ENCODE assay signal across 8 cellular contexts in the genomic region with DNA sequence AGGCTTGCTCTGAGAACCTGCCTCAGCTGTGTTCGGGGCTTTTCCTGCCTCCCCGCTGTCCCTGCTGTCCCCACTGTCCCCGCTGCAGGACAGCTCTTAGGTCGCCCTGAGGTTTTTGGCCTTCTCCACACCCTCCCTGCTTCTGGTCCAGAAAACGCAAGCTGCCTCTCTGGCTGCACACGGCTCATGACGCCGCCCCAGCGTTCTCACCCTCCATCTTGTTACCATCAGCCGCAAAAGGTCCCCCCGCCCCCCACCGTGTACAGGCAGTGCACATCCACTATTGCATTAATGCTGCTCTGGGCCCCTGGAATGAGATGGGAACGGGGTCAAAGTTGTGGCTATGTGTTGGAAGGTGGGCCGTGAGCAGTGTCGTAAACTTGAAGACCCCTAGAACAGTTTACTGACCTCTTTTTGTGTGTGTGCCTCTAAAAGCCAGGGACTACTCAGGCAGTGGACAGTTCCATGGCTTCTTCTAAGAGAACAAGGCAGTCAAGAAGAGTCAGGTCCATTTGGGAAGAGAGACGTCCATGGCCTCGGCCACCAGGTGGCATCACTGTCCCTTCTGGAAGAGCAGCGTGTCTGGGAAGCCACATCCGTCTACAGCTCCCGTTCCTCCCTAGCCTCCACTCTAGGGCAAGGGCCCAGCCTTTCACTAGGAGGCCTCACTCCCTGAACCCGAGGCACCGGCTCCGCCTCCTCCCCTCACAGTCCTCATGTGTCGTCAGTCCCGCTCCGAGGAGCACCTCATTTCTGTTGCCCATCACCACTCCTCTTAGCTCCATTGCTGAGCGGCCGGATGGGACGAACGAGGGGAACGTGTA. TPM values are rescaled to one million over a fixed set of nuclear protein-coding genes. Genes with fewer than 3 reads are reported as not detected.
DNase-seq lines count a peak whose midpoint lies in the region; ATAC-seq lines count a peak whose summit lies in the region.

No MANE protein-coding gene starts in this region.

- peak in 1 of 2 donors; percentile 39 for ATAC-seq in CD4-positive, CD25-positive, alpha-beta regulatory T cell (ENCODE audit: low read depth in 2 of 2)
- ATAC-seq in HG02610 (IDR thresholded peaks at IDR 0.05; ENCODE audit: unreplicated experiment): no peak

- H3K4me3 Mint-ChIP-seq in CD4-positive, CD25-positive, alpha-beta regulatory T cell: no peak overlapping the region
- H3K4me3 Mint-ChIP-seq in immature natural killer cell: no peak overlapping the region

- no peaks in the 10 kb centered on the region for H3K36me3 ChIP-seq in CD4-positive, CD25-positive, alpha-beta regulatory T cell (ENCODE audit: control insufficient read depth, insufficient read depth, low read length)

- H3K27ac ChIP-seq in CD4-positive, CD25-positive, alpha-beta regulatory T cell (ENCODE audit: insufficient read depth, low read length, poor library complexity, severe bottlenecking): no peak overlapping the region

- DNase-seq in CD4-positive, CD25-positive, alpha-beta regulatory T cell: peak; percentile 29 to 69 (median 44)
- DNase-seq in H4 (ENCODE audit: low spot score) (peak; percentile 93), NCI-H2171 treated with DMSO at 0.1 percent for 48 hours (lab: John Stamatoyannopoulos, UW) (peak; percentile 90), UCSD-AML1 (lab: John Stamatoyannopoulos, UW; ENCODE audit: unreplicated experiment) (peak; percentile 67), brain pericyte (ENCODE audit: low read depth, low spot score) (peak; percentile 67), immature natural killer cell (peak; percentile 31 to 54 (median 43))
- peak; percentile 43 to 77 for DNase-seq in stimulated activated CD4-positive, alpha-beta T cell treated with anti-CD3 and anti-CD28 coated beads, Interleukin-12 subunit alpha, Interleukin-12 subunit beta, amount 100 ng/mL, for 24 hours (ENCODE audit: low read depth in 2 of 2)

- H3K4me3 ChIP-seq in CD4-positive, CD25-positive, alpha-beta regulatory T cell (ENCODE audit: low read depth, low read length): no peak overlapping the region

- no peak overlapping the region for H3K27ac Mint-ChIP-seq in CD4-positive, CD25-positive, alpha-beta regulatory T cell
- no peak overlapping the region for H3K27ac Mint-ChIP-seq in immature natural killer cell

- peaks cover 0 to 4% (median 1%) of the 10 kb centered on the region in 4 donors for H3K4me1 Mint-ChIP-seq in CD4-positive, CD25-positive, alpha-beta regulatory T cell
- peaks cover 4 to 6% of the 10 kb centered on the region in 2 donors for H3K4me1 Mint-ChIP-seq in immature natural killer cell

- peaks cover 0 to 2% (median 0%) of the 10 kb centered on the region in 7 donors for H3K9me3 Mint-ChIP-seq in CD4-positive, CD25-positive, alpha-beta regulatory T cell
- H3K9me3 Mint-ChIP-seq in immature natural killer cell: no peaks in the 10 kb centered on the region

- H3K36me3 Mint-ChIP-seq in CD4-positive, CD25-positive, alpha-beta regulatory T cell: no peaks in the 10 kb centered on the region
- no peaks in the 10 kb centered on the region for H3K36me3 Mint-ChIP-seq in immature natural killer cell

- H3K27me3 ChIP-seq in CD4-positive, CD25-positive, alpha-beta regulatory T cell (ENCODE audit: control insufficient read depth, insufficient read depth, low read length): no peaks in the 10 kb centered on the region

- no peaks in the 10 kb centered on the region for H3K9me3 ChIP-seq in CD4-positive, CD25-positive, alpha-beta regulatory T cell (ENCODE audit: control insufficient read depth in 2 of 2, low read length in 2 of 2)

- no peaks in the 10 kb centered on the region for H3K4me1 ChIP-seq in CD4-positive, CD25-positive, alpha-beta regulatory T cell (ENCODE audit: control insufficient read depth, insufficient read depth, low read length, poor library complexity, severe bottlenecking)

- H3K27me3 Mint-ChIP-seq in CD4-positive, CD25-positive, alpha-beta regulatory T cell: peaks cover 20% of the 10 kb centered on the region
- H3K27me3 Mint-ChIP-seq in immature natural killer cell (ENCODE audit: low read depth in 3 of 3): peaks cover 3 to 9% (median 4%) of the 10 kb centered on the region in 3 donors

RNA-seq across cellular contexts. Expression of a gene that starts 38.5 kb away (rescaled TPM):
- total RNA-seq in CD4-positive, CD25-positive, alpha-beta regulatory T cell: 127 TPM
- 100 to 1,000 TPM; 132 to 166 (median 155) TPM for polyA plus RNA-seq in CD4-positive, CD25-positive, alpha-beta regulatory T cell
- 57.9 and 62.8 TPM in 2 replicates for total RNA-seq in H4 (2014; rRNA removed; shearing (Covaris generic))
- polyA plus RNA-seq in immature natural killer cell: 100 to 1,000 TPM in 2 of 3 donors, 10 to 100 TPM in 1; 86.5 to 163 (median 135) TPM

Comparison
In these comparisons a context has a peak if more than half of its experiments do, and no peak if none do; other contexts are left out.
1. DNase-seq: peak in every context shown above with its lines; median percentile 93 in H4; 90 in NCI-H2171 treated with DMSO at 0.1 percent for 48 hours; 67 in UCSD-AML1; 67 in brain pericyte; 60 in stimulated activated CD4-positive, alpha-beta T cell treated with anti-CD3 and anti-CD28 coated beads, Interleukin-12 subunit alpha, Interleukin-12 subunit beta, amount 100 ng/mL, for 24 hours; 44 in CD4-positive, CD25-positive, alpha-beta regulatory T cell; 43 in immature natural killer cell.